30 cellular contexts compared by ENCODE assay signal in genomic region chr2:174368691-174369090, GRCh38. TPM values are rescaled to one million over a fixed set of nuclear protein-coding genes. Genes with fewer than 3 reads are reported as not detected.
"Had no signal": no experiment of that assay in that cellular context is flagged by ENCODE, and none has a peak within 500 bp of the region (broad histone marks: within the 10 kb centered on the region; RNA-seq: fewer than 3 reads in every experiment).

No MANE protein-coding gene starts in this region.

- H3K27ac ChIP-seq: stomach, suprapubic skin, testis, thoracic aorta, thyroid gland, tibial artery, tibial nerve, transverse colon, upper lobe of left lung, upper lobe of right lung, uterus, vagina had no signal

- H3K4me1 Mint-ChIP-seq: stimulated activated memory B cell treated with anti-CD40 and anti-IgM and Interleukin-4, amounts not matched to agents 10 μg/mL and 1 μg/mL and 100 μg/mL, for 72 hours; stimulated activated naive B cell treated with anti-CD40 and anti-IgM and Interleukin-4, amounts not matched to agents 10 μg/mL and 1 μg/mL and 100 μg/mL, for 72 hours; stimulated activated naive CD8-positive, alpha-beta T cell treated with anti-CD3 and anti-CD28 coated beads, Interleukin-15, amount 100 ng/mL, for 72 hours had no signal

- H3K27me3 Mint-ChIP-seq: stimulated activated memory B cell treated with anti-CD40 and anti-IgM and Interleukin-4, amounts not matched to agents 10 μg/mL and 1 μg/mL and 100 μg/mL, for 72 hours; stimulated activated naive B cell treated with anti-CD40 and anti-IgM and Interleukin-4, amounts not matched to agents 10 μg/mL and 1 μg/mL and 100 μg/mL, for 72 hours; stimulated activated naive CD8-positive, alpha-beta T cell treated with anti-CD3 and anti-CD28 coated beads, Interleukin-15, amount 100 ng/mL, for 72 hours; stimulated activated naive CD8-positive, alpha-beta T cell treated with anti-CD3 and anti-CD28 coated beads, Interleukin-15, Interleukin-2, amounts not matched to agents 100 ng/mL and 50 ng/mL, for 24 hours; type B pancreatic cell had no signal

- ATAC-seq: stimulated activated effector memory CD8-positive, alpha-beta T cell treated with anti-CD3 and anti-CD28 coated beads, Interleukin-12 subunit alpha, Interleukin-12 subunit beta, amount 100 ng/mL, for 72 hours; stimulated activated memory B cell treated with anti-CD40 and anti-IgM and Interleukin-4, amounts not matched to agents 10 μg/mL and 1 μg/mL and 100 μg/mL, for 72 hours; stimulated activated naive B cell treated with anti-CD40 and anti-IgM and Interleukin-4, amounts not matched to agents 10 μg/mL and 1 μg/mL and 100 μg/mL, for 72 hours; stimulated activated naive CD8-positive, alpha-beta T cell treated with anti-CD3 and anti-CD28 coated beads, Interleukin-15, amount 100 ng/mL, for 72 hours; stimulated activated naive CD8-positive, alpha-beta T cell treated with anti-CD3 and anti-CD28 coated beads, Interleukin-15, Interleukin-2, amounts not matched to agents 100 U/mL and 50 U/mL, for 24 hours; upper lobe of right lung had no signal

- H3K36me3 ChIP-seq: uterus had no signal

- DNase-seq: stimulated activated CD4-positive, alpha-beta T cell treated with anti-CD3 and anti-CD28 coated beads, Interleukin-2, amount 100 ng/mL, for 48 hours; stimulated activated CD4-positive, alpha-beta T cell treated with anti-CD3 and anti-CD28 coated beads, Interleukin-4, amount 100 ng/mL, for 1 hour; stimulated activated CD4-positive, alpha-beta T cell treated with anti-CD3 and anti-CD28 coated beads, Interleukin-4, amount 100 ng/mL, for 24 hours; stimulated activated CD4-positive, alpha-beta T cell treated with anti-CD3 and anti-CD28 coated beads, Interleukin-4, amount 100 ng/mL, for 4 hours; stimulated activated CD8-positive, alpha-beta memory T cell treated with anti-CD3 and anti-CD28 coated beads, Interleukin-4, amount 100 ng/mL, for 48 hours; stimulated activated naive B cell treated with anti-CD40 and anti-IgM and Interleukin-4, amounts not matched to agents 10 μg/mL and 1 μg/mL and 100 μg/mL, for 72 hours; stimulated activated naive CD4-positive, alpha-beta T cell; stimulated activated naive CD4-positive, alpha-beta T cell treated with Interleukin-2 at 50 U/mL for 16 hours; stimulated activated naive CD8-positive, alpha-beta T cell treated with anti-CD3 and anti-CD28 coated beads, Interleukin-15, amount 100 ng/mL, for 72 hours; stimulated activated naive CD8-positive, alpha-beta T cell treated with anti-CD3 and anti-CD28 coated beads, Interleukin-15, Interleukin-2, amounts not matched to agents 100 U/mL and 50 U/mL, for 24 hours; stomach; substantia nigra; testis; thyroid gland; tibial artery; transverse colon; trophoblast cell; upper lobe of left lung; upper lobe of right lung; uterus had no signal

- H3K9me3 ChIP-seq: suprapubic skin, testis, thoracic aorta, thyroid gland, tibial artery, transverse colon, upper lobe of right lung, uterus, vagina had no signal

- H3K27me3 ChIP-seq: stomach, suprapubic skin, testis, thyroid gland, tibial artery, tibial nerve, transverse colon, upper lobe of left lung, upper lobe of right lung, uterus, vagina had no signal

- H3K4me3 Mint-ChIP-seq: stimulated activated effector memory CD8-positive, alpha-beta T cell treated with anti-CD3 and anti-CD28 coated beads, Interleukin-12 subunit alpha, Interleukin-12 subunit beta, amount 100 ng/mL, for 72 hours; stimulated activated memory B cell treated with anti-CD40 and anti-IgM and Interleukin-4, amounts not matched to agents 10 μg/mL and 1 μg/mL and 100 μg/mL, for 72 hours; stimulated activated naive B cell treated with anti-CD40 and anti-IgM and Interleukin-4, amounts not matched to agents 10 μg/mL and 1 μg/mL and 100 μg/mL, for 72 hours; stimulated activated naive CD8-positive, alpha-beta T cell treated with anti-CD3 and anti-CD28 coated beads, Interleukin-15, amount 100 ng/mL, for 72 hours; stimulated activated naive CD8-positive, alpha-beta T cell treated with anti-CD3 and anti-CD28 coated beads, Interleukin-15, Interleukin-2, amounts not matched to agents 100 ng/mL and 50 ng/mL, for 24 hours; type B pancreatic cell had no signal

- H3K4me1 ChIP-seq: stomach, suprapubic skin, testis, thyroid gland, tibial artery, tibial nerve, transverse colon, upper lobe of left lung, upper lobe of right lung, uterus, vagina had no signal

- H3K27ac Mint-ChIP-seq: stimulated activated effector memory CD8-positive, alpha-beta T cell treated with anti-CD3 and anti-CD28 coated beads, Interleukin-12 subunit alpha, Interleukin-12 subunit beta, amount 100 ng/mL, for 72 hours; stimulated activated memory B cell treated with anti-CD40 and anti-IgM and Interleukin-4, amounts not matched to agents 10 μg/mL and 1 μg/mL and 100 μg/mL, for 72 hours; stimulated activated naive B cell treated with anti-CD40 and anti-IgM and Interleukin-4, amounts not matched to agents 10 μg/mL and 1 μg/mL and 100 μg/mL, for 72 hours; stimulated activated naive CD8-positive, alpha-beta T cell treated with anti-CD3 and anti-CD28 coated beads, Interleukin-15, amount 100 ng/mL, for 72 hours; stimulated activated naive CD8-positive, alpha-beta T cell treated with anti-CD3 and anti-CD28 coated beads, Interleukin-15, Interleukin-2, amounts not matched to agents 100 ng/mL and 50 ng/mL, for 24 hours; type B pancreatic cell had no signal

- H3K4me3 ChIP-seq: stomach, suprapubic skin, testis, thoracic aorta, thyroid gland, tibial artery, tibial nerve, transverse colon, upper lobe of left lung, upper lobe of right lung, uterus, vagina had no signal

RNA-seq across cellular contexts. Expression of gene SP9, which starts 33.9 kb away (rescaled TPM):
- total RNA-seq: stomach, subcutaneous adipose tissue, thoracic aorta, thyroid gland, tibial nerve, transverse colon, upper lobe of left lung, upper lobe of right lung, urinary bladder, uterus, vagina had no signal
